ENCODE assay signal across 19 cellular contexts in the genomic region with DNA sequence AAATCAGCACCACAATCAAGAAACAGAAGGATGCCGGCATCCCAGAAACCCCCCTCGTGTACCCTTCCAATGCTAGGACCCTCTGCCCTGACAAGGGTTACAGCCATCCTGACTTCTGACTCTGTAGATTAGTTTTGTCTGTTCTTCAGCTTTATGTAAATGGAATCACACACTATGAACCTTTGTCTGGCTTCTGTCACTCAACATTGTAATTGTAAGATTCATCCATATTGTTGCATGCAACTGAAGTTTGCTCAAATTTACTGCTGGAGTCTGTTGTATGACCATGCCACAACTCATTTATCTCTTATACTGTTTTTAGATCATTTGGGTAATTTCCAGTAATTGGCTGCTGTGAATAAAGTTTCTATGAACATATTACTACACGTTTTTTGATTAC. TPM values are rescaled to one million over a fixed set of nuclear protein-coding genes. Genes with fewer than 3 reads are reported as not detected.
A peak's percentile ranks its signal among the peaks of the same experiment; 100 is the strongest.
DNase-seq lines count a peak whose midpoint lies in the region; ATAC-seq, FAIRE-seq and TF ChIP-seq lines count a peak whose summit lies in the region.
"Had no signal": no experiment of that assay in that cellular context is flagged by ENCODE, and none has a peak within 500 bp of the region (broad histone marks: within the 10 kb centered on the region; RNA-seq: fewer than 3 reads in every experiment).

No MANE protein-coding gene starts in this region.

- H3K4me3 ChIP-seq in CD4-positive, alpha-beta memory T cell (ENCODE audit: low read length in 2 of 2) = no peak overlapping the region
- no peak overlapping the region for H3K4me3 ChIP-seq in GM12878
- H3K4me3 ChIP-seq: GM23338, SK-N-MC had no signal

- BruUV-seq in GM12878 (replicated peaks; lab: Mats Ljungman, UMichigan) = no TSS peak

- no peaks in the 10 kb centered on the region for H3K27me3 Mint-ChIP-seq in activated T-cell treated with anti-CD3 and anti-CD28 coated beads, Interleukin-2, amount 50 U/mL, for 72 hours (ENCODE audit: low read depth)
- H3K27me3 Mint-ChIP-seq in CD4-positive, alpha-beta memory T cell = no peaks in the 10 kb centered on the region

- no peak for TF ChIP-seq EP300 in GM12878 (IDR thresholded peaks at IDR 0.05; ENCODE audit: borderline replicate concordance in 1 of 2, control insufficient read depth in 1 of 2, low read depth in 2 of 2, low read length in 2 of 2)

- H3K27ac ChIP-seq in CD4-positive, alpha-beta memory T cell (ENCODE audit: low read depth, low read length) = no peak overlapping the region
- H3K27ac ChIP-seq in GM12878 (ENCODE audit: control insufficient read depth, insufficient read depth) = no peak overlapping the region
- H3K27ac ChIP-seq: KMS-11, SK-N-MC had no signal

- CTCF ChIA-PET in CD4-positive, alpha-beta memory T cell (lab: Charles Lee; ENCODE audit: partially characterized antibody) = interaction anchor here (0.7 kb wide), 1 partner anchor 19 kb away, joined by 3 read pairs; no protein-coding TSS in a partner anchor
- CTCF ChIA-PET in GM12878 (lab: Yijun Ruan, JAX) = interaction anchor here (0.6 to 1.2 kb wide), 3 partner anchors 8 to 351 kb away, joined by 3 to 8 read pairs (median 3); no protein-coding TSS in a partner anchor

- H3K27ac Mint-ChIP-seq in activated T-cell treated with anti-CD3 and anti-CD28 coated beads, Interleukin-2, amount 50 U/mL, for 72 hours = peak overlapping the region; percentile 55
- H3K27ac Mint-ChIP-seq in CD4-positive, alpha-beta memory T cell = peak overlapping the region in 4 of 7 donors; percentile 52 to 85 (median 68)
- H3K27ac Mint-ChIP-seq: GM23338 had no signal

- WGBS in GM12878 (ENCODE audit: insufficient coverage, insufficient replicate concordance, low lambda C conversion rate, missing lambda C conversion rate) = 89% methylated on average over 3 of the region's 3 CpGs

- SMC1A ChIA-PET in GM12878 (lab: Charles Lee; ENCODE audit: uncharacterized antibody, unreplicated experiment) = interaction anchor here (0.7 to 1.9 kb wide), 4 partner anchors 10 to 22 kb away, joined by 3 to 8 read pairs (median 4); a partner anchor contains a TSS

- no peak for TF ChIP-seq POLR2A in GM12878 (IDR thresholded peaks at IDR 0.05; ENCODE audit: low read depth, low read length)

- no peaks in the 10 kb centered on the region for H3K9me3 ChIP-seq in CD4-positive, alpha-beta memory T cell (ENCODE audit: control insufficient read depth in 1 of 2, low read length in 2 of 2)
- H3K9me3 ChIP-seq in GM12878 (replicated peaks; ENCODE audit: control insufficient read depth, insufficient read depth, low read length) = no peaks in the 10 kb centered on the region

- no peak for TF ChIP-seq RAD21 in GM12878 (IDR thresholded peaks at IDR 0.05; ENCODE audit: insufficient read depth, low read depth, low read length)

- intact Hi-C loops in CD4-positive, alpha-beta memory T cell (cut with micrococcal nuclease) = no loop called here
- intact Hi-C loops in GM12878 (cut with micrococcal nuclease; ENCODE audit: unreplicated experiment) (no loop called here), Right ventricle myocardium superior (cut with DNase I) (no loop called here)

- no peak overlapping the region for H3K9ac ChIP-seq in GM12878 (ENCODE audit: control insufficient read depth, insufficient read depth, low read length)
- H3K9ac ChIP-seq: KMS-11 had no signal

- no peak for DNase-seq in activated T-cell treated with anti-CD3 and anti-CD28 coated beads, Interleukin-2, amount 50 U/mL, for 72 hours
- DNase-seq in activated T-cell treated with anti-CD3 and anti-CD28 coated beads, Interleukin-2, amount 50 U/mL, for 1 hour = no peak
- no peak for DNase-seq in CD4-positive, alpha-beta memory T cell
- DNase-seq in GM19239 (ENCODE audit: insufficient read length, low spot score) (no peak), GM12878 (ENCODE audit: low read depth, low spot score) (no peak), Right ventricle myocardium superior (no peak), NCI-H2196 treated with DMSO at 0.1 percent for 48 hours (lab: John Stamatoyannopoulos, UW; ENCODE audit: unreplicated experiment) (no peak)
- DNase-seq: DMS79 treated with DMSO at 0.1 percent for 48 hours, MM.1S, NCI-H1092 treated with DMSO at 0.1 percent for 48 hours, NCI-H2081 treated with DMSO at 0.1 percent for 48 hours had no signal

- peaks cover 16% of the 10 kb centered on the region for H3K36me3 ChIP-seq in CD4-positive, alpha-beta memory T cell (ENCODE audit: insufficient read depth, low read length)
- peaks cover 2 to 3% of the 10 kb centered on the region in 2 experiments; a peak in 1 of 4 replicates for H3K36me3 ChIP-seq in GM12878 (ENCODE audit: control insufficient read depth in 2 of 2, insufficient read depth in 2 of 2, low read length in 1 of 2)

- POLR2A ChIA-PET in CD4-positive, alpha-beta memory T cell (lab: Charles Lee; ENCODE audit: partially characterized antibody) = interaction anchor here (1.6 to 2.1 kb wide), 2 partner anchors 8 to 20 kb away, joined by 7 to 12 read pairs; a partner anchor contains a TSS
- POLR2A ChIA-PET in GM12878 (lab: Charles Lee) = no interaction called here

- H3K4me2 ChIP-seq in GM12878 (ENCODE audit: control insufficient read depth, insufficient read depth) = no peak overlapping the region
- H3K4me2 ChIP-seq: GM23338, KMS-11 had no signal

- in situ Hi-C loops in GM12878 (cut with MboI) = no loop called here

- no peaks in the 10 kb centered on the region for H3K27me3 ChIP-seq in CD4-positive, alpha-beta memory T cell (ENCODE audit: insufficient read depth, low read length)
- no peaks in the 10 kb centered on the region for H3K27me3 ChIP-seq in GM12878 (replicated peaks in 1 of 2; ENCODE audit: control insufficient read depth in 2 of 2, insufficient read depth in 2 of 2, low read length in 1 of 2)

- H2AFZ ChIP-seq in GM12878 (ENCODE audit: control insufficient read depth, low read depth, low read length) = no peak overlapping the region
- H2AFZ ChIP-seq: GM23338 had no signal

- H3K4me1 Mint-ChIP-seq in activated T-cell treated with anti-CD3 and anti-CD28 coated beads, Interleukin-2, amount 50 U/mL, for 72 hours (ENCODE audit: low read depth) = peaks cover 22% of the 10 kb centered on the region
- peaks cover 30 to 55% (median 39%) of the 10 kb centered on the region in 4 donors for H3K4me1 Mint-ChIP-seq in CD4-positive, alpha-beta memory T cell

- FAIRE-seq in GM19239 (lab: Jason Lieb, UNC) (peak; percentile 23), GM12878 (lab: Jason Lieb, UNC) (peak; percentile 75)
- FAIRE-seq: G401.6, GM18507 had no signal

- H3K36me3 Mint-ChIP-seq in activated T-cell treated with anti-CD3 and anti-CD28 coated beads, Interleukin-2, amount 50 U/mL, for 72 hours (ENCODE audit: insufficient read depth in 2 of 2) = peaks cover 3 to 16% of the 10 kb centered on the region in 2 donors
- H3K36me3 Mint-ChIP-seq in CD4-positive, alpha-beta memory T cell = peaks cover 21 to 40% of the 10 kb centered on the region in 2 donors

- no peaks in the 10 kb centered on the region for H3K9me3 Mint-ChIP-seq in activated T-cell treated with anti-CD3 and anti-CD28 coated beads, Interleukin-2, amount 50 U/mL, for 72 hours
- peaks cover 0 to 5% (median 0%) of the 10 kb centered on the region in 8 donors for H3K9me3 Mint-ChIP-seq in CD4-positive, alpha-beta memory T cell
- H3K9me3 Mint-ChIP-seq: CD14-positive monocyte, GM23338 had no signal

- peaks cover 33% of the 10 kb centered on the region for H3K4me1 ChIP-seq in CD4-positive, alpha-beta memory T cell (ENCODE audit: insufficient read depth, low read length)
- peaks cover 29% of the 10 kb centered on the region for H3K4me1 ChIP-seq in GM12878 (ENCODE audit: control insufficient read depth, insufficient read depth, low read length)

- no peak for TF ChIP-seq CTCF in GM12878 (IDR thresholded peaks at IDR 0.05 in 2 of 3, conservative IDR thresholded peaks at IDR 0.05 in 1 of 3; ENCODE audit: control insufficient read depth in 2 of 3, extremely low read depth in 1 of 3, insufficient read depth in 1 of 3, low read depth in 3 of 3, low read length in 3 of 3)

- ATAC-seq in activated T-cell treated with anti-CD3 and anti-CD28 coated beads, Interleukin-2, amount 50 U/mL, for 72 hours (replicated peaks in 1 of 2) = peak in 1 of 2 donors; percentile 62
- ATAC-seq in GM12878 = peak; percentile 27
- ATAC-seq in Right ventricle myocardium superior (ENCODE audit: poor library complexity) = no peak
- no peak for ATAC-seq in HG02852 (IDR thresholded peaks at IDR 0.05; ENCODE audit: unreplicated experiment)
- ATAC-seq: GM23338, HCT116 had no signal

- RAD21 ChIA-PET in GM12878 (lab: Charles Lee; ENCODE audit: unreplicated experiment) = no interaction called here

- H3K4me3 Mint-ChIP-seq in activated T-cell treated with anti-CD3 and anti-CD28 coated beads, Interleukin-2, amount 50 U/mL, for 72 hours = peak overlapping the region in 1 of 2 donors; percentile 5
- H3K4me3 Mint-ChIP-seq in CD4-positive, alpha-beta memory T cell = peak overlapping the region in 2 of 8 donors; percentile 44 to 47
- H3K4me3 Mint-ChIP-seq: CD14-positive monocyte, GM23338 had no signal

- H4K20me1 ChIP-seq in GM12878 (ENCODE audit: control insufficient read depth, insufficient read depth) = no peaks in the 10 kb centered on the region; the same call in 1 of the 2 replicates

- peaks cover 44% of the 10 kb centered on the region for H3K79me2 ChIP-seq in GM12878 (ENCODE audit: control insufficient read depth, insufficient read depth, low read length)

RNA-seq across cellular contexts. Expression of a gene that starts 8.4 kb away (rescaled TPM):
- 10 to 100 TPM; 13.2 to 15.2 TPM for total RNA-seq in activated T-cell treated with anti-CD3 and anti-CD28 coated beads, Interleukin-2, amount 50 U/mL, for 72 hours
- total RNA-seq in CD4-positive, alpha-beta memory T cell = 10 to 100 TPM; 37.4 to 45.9 TPM
- polyA plus RNA-seq in CD4-positive, alpha-beta memory T cell = 10 to 100 TPM; 11.0 to 14.7 TPM
- total RNA-seq in GM12878 (2013; cell fraction: nucleolus; rRNA removed) = 29.0 and 30.8 TPM in 2 replicates
- total RNA-seq in GM12878 (2014; rRNA removed) = 5.3 TPM in 2 replicates
- total RNA-seq in GM12878 (2014; rRNA removed; fragmentation: Illumina TruSeq; extraction: Trizol) = 6.5 and 7.3 TPM in 2 replicates
- 13.7 and 16.1 TPM in 2 replicates for total RNA-seq in GM12878 (2021)
- 6.4 TPM for polyA plus RNA-seq in GM12878 (2011; ENCODE audit: low read depth)
- 12.5 and 15.6 TPM in 2 replicates for polyA plus RNA-seq in GM12878 (2011; rRNA removed)
- 7.4 and 8.0 TPM in 2 replicates for polyA plus RNA-seq in GM12878 (2011; cell fraction: cytosol; rRNA removed)
- polyA plus RNA-seq in GM12878 (2011; cell fraction: nucleus; rRNA removed) = 9.7 and 11.9 TPM in 2 replicates
- 11.1 and 12.6 TPM in 2 replicates for polyA plus RNA-seq in GM12878 (2012)
- 15.6 and 18.6 TPM in 2 replicates for polyA plus RNA-seq in GM12878 (2014; fragmentation: Illumina TruSeq; extraction: Trizol)
- 10 to 100 TPM in 1 of 2 experiments, 1 to 10 TPM in 1; 6.8 to 11.2 TPM for polyA plus RNA-seq in GM12878 (2014; fragmentation: Nextera tagmentation; extraction: Ambion mirVana)
- polyA plus RNA-seq in GM12878 (2014; rRNA removed) = 7.4 and 11.2 TPM in 2 replicates
- 10 to 100 TPM; 20.5 to 23.2 TPM for polyA plus RNA-seq in GM12878 (2016; fragmentation: Nextera tagmentation; extraction: Ambion mirVana)
- 10.8 and 11.6 TPM in 2 replicates for polyA minus RNA-seq in GM12878 (2011; rRNA and poly(A)+ RNA removed)
- polyA minus RNA-seq in GM12878 (2011; cell fraction: cytosol; rRNA and poly(A)+ RNA removed) = 3.7 and 5.5 TPM in 2 replicates
- polyA minus RNA-seq in GM12878 (2011; cell fraction: nucleus; rRNA and poly(A)+ RNA removed) = 7.1 and 8.8 TPM in 2 replicates
- 9.7 TPM for total RNA-seq in Right ventricle myocardium superior

RNA-seq across cellular contexts. Expression of a gene that starts 8.7 kb away (rescaled TPM):
- total RNA-seq in activated T-cell treated with anti-CD3 and anti-CD28 coated beads, Interleukin-2, amount 50 U/mL, for 72 hours = 10 to 100 TPM; 24.4 to 29.8 TPM
- 10 to 100 TPM; 35.7 to 36.4 TPM for total RNA-seq in CD4-positive, alpha-beta memory T cell
- polyA plus RNA-seq in CD4-positive, alpha-beta memory T cell = 10 to 100 TPM; 26.9 to 45.3 TPM
- 40.5 and 42.0 TPM in 2 replicates for total RNA-seq in GM12878 (2013; cell fraction: nucleolus; rRNA removed)
- 10.8 and 13.5 TPM in 2 replicates for total RNA-seq in GM12878 (2014; rRNA removed)
- 12.1 and 12.2 TPM in 2 replicates for total RNA-seq in GM12878 (2014; rRNA removed; fragmentation: Illumina TruSeq; extraction: Trizol)
- total RNA-seq in GM12878 (2021) = 23.5 and 24.0 TPM in 2 replicates
- polyA plus RNA-seq in GM12878 (2011; ENCODE audit: low read depth) = 8.2 TPM
- polyA plus RNA-seq in GM12878 (2011; rRNA removed) = 18.8 and 33.7 TPM in 2 replicates
- 6.2 and 8.5 TPM in 2 replicates for polyA plus RNA-seq in GM12878 (2011; cell fraction: cytosol; rRNA removed)
- 15.8 and 20.6 TPM in 2 replicates for polyA plus RNA-seq in GM12878 (2011; cell fraction: nucleus; rRNA removed)
- polyA plus RNA-seq in GM12878 (2012) = 10.3 and 12.9 TPM in 2 replicates
- 18.9 and 25.9 TPM in 2 replicates for polyA plus RNA-seq in GM12878 (2014; fragmentation: Illumina TruSeq; extraction: Trizol)
- 10 to 100 TPM; 10.9 to 11.3 TPM for polyA plus RNA-seq in GM12878 (2014; fragmentation: Nextera tagmentation; extraction: Ambion mirVana)
- 10.8 and 14.1 TPM in 2 replicates for polyA plus RNA-seq in GM12878 (2014; rRNA removed)
- 10 to 100 TPM; 15.9 to 17.4 TPM for polyA plus RNA-seq in GM12878 (2016; fragmentation: Nextera tagmentation; extraction: Ambion mirVana)
- 5.4 and 11.3 TPM in 2 replicates for polyA minus RNA-seq in GM12878 (2011; rRNA and poly(A)+ RNA removed)
- 3.2 and 3.7 TPM in 2 replicates for polyA minus RNA-seq in GM12878 (2011; cell fraction: cytosol; rRNA and poly(A)+ RNA removed)
- 5.6 and 6.2 TPM in 2 replicates for polyA minus RNA-seq in GM12878 (2011; cell fraction: nucleus; rRNA and poly(A)+ RNA removed)
- 83.6 TPM for total RNA-seq in Right ventricle myocardium superior

RNA-seq across cellular contexts. Expression of a gene that starts 20.0 kb away (rescaled TPM):
- 1 to 10 TPM; 6.5 to 7.1 TPM for total RNA-seq in activated T-cell treated with anti-CD3 and anti-CD28 coated beads, Interleukin-2, amount 50 U/mL, for 72 hours
- total RNA-seq in CD4-positive, alpha-beta memory T cell = 1 to 10 TPM; 3.9 to 4.7 TPM
- polyA plus RNA-seq in CD4-positive, alpha-beta memory T cell = 10 to 100 TPM in 1 of 2 donors, 1 to 10 TPM in 1; 6.0 to 11.6 TPM
- total RNA-seq in GM12878 (2013; cell fraction: nucleolus; rRNA removed) = 14.2 and 14.5 TPM in 2 replicates
- total RNA-seq in GM12878 (2014; rRNA removed) (2.3 TPM in 2 replicates), GM12878 (2014; rRNA removed; fragmentation: Illumina TruSeq; extraction: Trizol) (3.2 TPM in 2 replicates), GM12878 (2021) (3.2 TPM in 2 replicates), Right ventricle myocardium superior (2.9 TPM)
- polyA plus RNA-seq in GM12878 (2011; ENCODE audit: low read depth) = 6.1 TPM
- polyA plus RNA-seq in GM12878 (2011; rRNA removed) (5.6 and 8.0 TPM in 2 replicates), GM12878 (2014; fragmentation: Illumina TruSeq; extraction: Trizol) (3.5 and 3.6 TPM in 2 replicates), GM12878 (2014; fragmentation: Nextera tagmentation; extraction: Ambion mirVana) (1 to 10 TPM; 1.8 to 3.3 TPM), GM12878 (2014; rRNA removed) (4.6 and 4.8 TPM in 2 replicates), GM12878 (2016; fragmentation: Nextera tagmentation; extraction: Ambion mirVana) (1 to 10 TPM; 7.0 to 7.1 TPM)
- polyA plus RNA-seq in GM12878 (2011; cell fraction: cytosol; rRNA removed) = 2.9 and 3.6 TPM in 2 replicates
- 5.4 and 5.5 TPM in 2 replicates for polyA plus RNA-seq in GM12878 (2011; cell fraction: nucleus; rRNA removed)
- polyA plus RNA-seq in GM12878 (2012) = 4.4 and 6.8 TPM in 2 replicates
- 2.9 and 3.2 TPM in 2 replicates for polyA minus RNA-seq in GM12878 (2011; rRNA and poly(A)+ RNA removed)
- polyA minus RNA-seq in GM12878 (2011; cell fraction: cytosol; rRNA and poly(A)+ RNA removed) = 0.40 and 0.94 TPM in 2 replicates
- polyA minus RNA-seq in GM12878 (2011; cell fraction: nucleus; rRNA and poly(A)+ RNA removed) = 4.8 and 7.5 TPM in 2 replicates

RNA-seq across cellular contexts. Expression of a gene that starts 46.1 kb away (rescaled TPM):
- 10 to 100 TPM; 11.6 to 11.8 TPM for total RNA-seq in activated T-cell treated with anti-CD3 and anti-CD28 coated beads, Interleukin-2, amount 50 U/mL, for 72 hours
- total RNA-seq in CD4-positive, alpha-beta memory T cell = 10 to 100 TPM; 10.5 to 12.3 TPM
- polyA plus RNA-seq in CD4-positive, alpha-beta memory T cell = 1 to 10 TPM; 8.1 to 9.6 TPM
- 14.8 and 15.5 TPM in 2 replicates for total RNA-seq in GM12878 (2013; cell fraction: nucleolus; rRNA removed)
- total RNA-seq in GM12878 (2014; rRNA removed) (7.9 and 9.9 TPM in 2 replicates), GM12878 (2014; rRNA removed; fragmentation: Illumina TruSeq; extraction: Trizol) (9.1 and 10.7 TPM in 2 replicates), GM12878 (2021) (6.8 and 10.9 TPM in 2 replicates), Right ventricle myocardium superior (7.4 TPM)
- 2.0 TPM for polyA plus RNA-seq in GM12878 (2011; ENCODE audit: low read depth)
- polyA plus RNA-seq in GM12878 (2011; rRNA removed) (9.1 and 12.3 TPM in 2 replicates), GM12878 (2014; fragmentation: Illumina TruSeq; extraction: Trizol) (11.3 and 12.5 TPM in 2 replicates), GM12878 (2014; fragmentation: Nextera tagmentation; extraction: Ambion mirVana) (1 to 10 TPM; 4.7 to 4.8 TPM), GM12878 (2014; rRNA removed) (7.5 and 7.7 TPM in 2 replicates), GM12878 (2016; fragmentation: Nextera tagmentation; extraction: Ambion mirVana) (10 to 100 TPM; 10.2 to 12.0 TPM)
- 2.6 and 2.9 TPM in 2 replicates for polyA plus RNA-seq in GM12878 (2011; cell fraction: cytosol; rRNA removed)
- polyA plus RNA-seq in GM12878 (2011; cell fraction: nucleus; rRNA removed) = 4.3 and 5.7 TPM in 2 replicates
- 4.1 and 5.9 TPM in 2 replicates for polyA plus RNA-seq in GM12878 (2012)
- polyA minus RNA-seq in GM12878 (2011; rRNA and poly(A)+ RNA removed) = 5.4 and 14.4 TPM in 2 replicates
- polyA minus RNA-seq in GM12878 (2011; cell fraction: cytosol; rRNA and poly(A)+ RNA removed) = 2.5 and 2.7 TPM in 2 replicates
- 3.1 and 5.5 TPM in 2 replicates for polyA minus RNA-seq in GM12878 (2011; cell fraction: nucleus; rRNA and poly(A)+ RNA removed)
